Comparison of ENCODE assay signal across 9 cellular contexts in genomic region chr10:77873558-77874380, GRCh38. TPM values are rescaled to one million over a fixed set of nuclear protein-coding genes. Genes with fewer than 3 reads are reported as not detected.
DNase-seq lines count a peak whose midpoint lies in the region; ATAC-seq and TF ChIP-seq lines count a peak whose summit lies in the region.
"Had no signal": no experiment of that assay in that cellular context is flagged by ENCODE, and none has a peak within 500 bp of the region (broad histone marks: within the 10 kb centered on the region; RNA-seq: fewer than 3 reads in every experiment).

No MANE protein-coding gene starts in this region.

- peak overlapping the region in 1 of 11 experiments; percentile 12; a peak in 3 of 22 replicates for H3K27ac ChIP-seq in BLaER1 treated with 17β-estradiol and CSF1 and Interleukin-3, amounts not matched to agents 10 nM and 100 nM
- peak overlapping the region; percentile 96 to 97 for H3K27ac ChIP-seq in breast epithelium
- H3K27ac ChIP-seq in mucosa of rectum (ENCODE audit: low read depth in 2 of 2, low read length in 2 of 2): peak overlapping the region; percentile 44 to 72
- H3K27ac ChIP-seq in testis: peak overlapping the region; percentile 59 to 75
- H3K27ac ChIP-seq: neutrophil had no signal

- peak overlapping the region; percentile 52 to 84 (median 69) for H3K4me2 ChIP-seq in BLaER1 treated with 17β-estradiol and CSF1 and Interleukin-3, amounts not matched to agents 10 nM and 100 nM

- H3K9ac ChIP-seq in BLaER1 treated with 17β-estradiol and CSF1 and Interleukin-3, amounts not matched to agents 10 nM and 100 nM: peak overlapping the region in 3 of 11 experiments; percentile 13 to 46 (median 15); a peak in 1 of 22 replicates
- H3K9ac ChIP-seq in mucosa of rectum (ENCODE audit: low read depth in 1 of 2, low read length in 2 of 2): peak overlapping the region in 1 of 2 donors; percentile 34

- ATAC-seq in HG03139 (IDR thresholded peaks at IDR 0.05; ENCODE audit: unreplicated experiment): peak; percentile 91

- H3K36me3 ChIP-seq in BLaER1 treated with 17β-estradiol and CSF1 and Interleukin-3, amounts not matched to agents 10 nM and 100 nM: peaks cover 0 to 3% (median 0%) of the 10 kb centered on the region in 11 experiments; a peak in 1 of 22 replicates
- H3K36me3 ChIP-seq in breast epithelium (no peaks in the 10 kb centered on the region), mucosa of rectum (ENCODE audit: control insufficient read depth in 2 of 2, insufficient read depth in 2 of 2, low read length in 2 of 2) (no peaks in the 10 kb centered on the region), testis (ENCODE audit: low read depth, missing control alignments) (no peaks in the 10 kb centered on the region)
- H3K36me3 ChIP-seq: neutrophil had no signal

- intact Hi-C loops in breast epithelium (cut with DNase I; ENCODE audit: low total_unique reads): loop anchor here (10.0 kb wide), 1 partner anchor 51 kb away; the partner anchor contains the start of gene DLG5
- intact Hi-C loops in testis (cut with DNase I; ENCODE audit: low total_unique reads): no loop called here

- peaks cover 4 to 66% (median 56%) of the 10 kb centered on the region in 11 experiments; a peak in 17 of 22 replicates for H4K20me1 ChIP-seq in BLaER1 treated with 17β-estradiol and CSF1 and Interleukin-3, amounts not matched to agents 10 nM and 100 nM

- H3K27me3 ChIP-seq in BLaER1 treated with 17β-estradiol and CSF1 and Interleukin-3, amounts not matched to agents 10 nM and 100 nM: no peaks in the 10 kb centered on the region
- no peaks in the 10 kb centered on the region for H3K27me3 ChIP-seq in breast epithelium
- no peaks in the 10 kb centered on the region for H3K27me3 ChIP-seq in mucosa of rectum (ENCODE audit: control insufficient read depth in 2 of 2, insufficient read depth in 2 of 2, low read length in 2 of 2)
- no peaks in the 10 kb centered on the region for H3K27me3 ChIP-seq in testis

- DNase-seq in RPMI8226 (peak; percentile 30), breast epithelium (ENCODE audit: low spot score in 2 of 2) (peak; percentile 71 to 87), testis (peak; percentile 71), NCI-H146 treated with DMSO at 0.1 percent for 48 hours (lab: John Stamatoyannopoulos, UW; ENCODE audit: unreplicated experiment) (no peak)

- no peaks in the 10 kb centered on the region for H3K9me3 ChIP-seq in BLaER1 treated with 17β-estradiol and CSF1 and Interleukin-3, amounts not matched to agents 10 nM and 100 nM (replicated peaks in 1 of 11)
- H3K9me3 ChIP-seq in breast epithelium (no peaks in the 10 kb centered on the region), mucosa of rectum (ENCODE audit: control insufficient read depth in 2 of 2, low read length in 2 of 2) (no peaks in the 10 kb centered on the region), testis (no peaks in the 10 kb centered on the region)
- H3K9me3 ChIP-seq: neutrophil had no signal

- peaks cover 29 to 57% (median 41%) of the 10 kb centered on the region in 10 experiments for H3K4me1 ChIP-seq in BLaER1 treated with 17β-estradiol and CSF1 and Interleukin-3, amounts not matched to agents 10 nM and 100 nM
- H3K4me1 ChIP-seq in breast epithelium (peaks cover 25 to 45% of the 10 kb centered on the region in 2 donors), mucosa of rectum (ENCODE audit: control insufficient read depth in 2 of 2, insufficient read depth in 2 of 2, low read length in 2 of 2) (peaks cover 13 to 15% of the 10 kb centered on the region in 2 donors), testis (peaks cover 29% of the 10 kb centered on the region)

- TF ChIP-seq CTCF in breast epithelium (IDR thresholded peaks at IDR 0.05) (no peak), testis (IDR thresholded peaks at IDR 0.05) (no peak)

- 33 to 64% methylated on average over 6 to 15 of the region's 15 CpGs for WGBS in testis, 2 donors

- H3K4me3 ChIP-seq in BLaER1 treated with 17β-estradiol and CSF1 and Interleukin-3, amounts not matched to agents 10 nM and 100 nM: no peak overlapping the region
- H3K4me3 ChIP-seq in breast epithelium (peak overlapping the region in 2 of 3 donors; percentile 26 to 53), mucosa of rectum (ENCODE audit: low read length in 2 of 2) (no peak overlapping the region), testis (no peak overlapping the region)

- peak; percentile 23 for TF ChIP-seq POLR2A in GM19099 (IDR thresholded peaks at IDR 0.05; ENCODE audit: extremely low read depth, insufficient read length, low read depth)
- TF ChIP-seq POLR2A in breast epithelium (IDR thresholded peaks at IDR 0.05): no peak
- no peak for TF ChIP-seq POLR2A in testis (IDR thresholded peaks at IDR 0.05)

RNA-seq across cellular contexts. Expression of gene DLG5, which starts 52.8 kb away (rescaled TPM):
- total RNA-seq in breast epithelium: 100 to 1,000 TPM in 2 of 3 donors, 10 to 100 TPM in 1; 43.0 to 192 (median 138) TPM
- 10 to 100 TPM; 50.1 to 54.8 TPM for total RNA-seq in testis
- 26.9 TPM for polyA plus RNA-seq in testis (ENCODE audit: insufficient read depth, low read depth, low replicate concordance)

Comparison
In these comparisons a context has a peak if more than half of its experiments do, and no peak if none do; other contexts are left out.
1. H3K4me3 ChIP-seq: peak in breast epithelium (2 of 3); none in BLaER1 treated with 17β-estradiol and CSF1 and Interleukin-3, amounts not matched to agents 10 nM and 100 nM (0 of 10), mucosa of rectum (0 of 2) and testis (0 of 2).